In genomic region chr17:77327181-77327565, GRCh38 we compare ENCODE assay signal across 1 cellular context.
TF ChIP-seq lines count a peak whose summit lies in the region.

No MANE protein-coding gene starts in this region.

TF ChIP-seq in HEK293T, 16 proteins besides CTCF, POLR2A, EP300 and RAD21 (continued from another document):
- no peak for TF ChIP-seq SUZ12 (IDR thresholded peaks at IDR 0.05)
- no peak for TF ChIP-seq ELF4 (IDR thresholded peaks at IDR 0.05)
- no peak for TF ChIP-seq FOXA1 (IDR thresholded peaks at IDR 0.05)
- no peak for TF ChIP-seq SP1 (IDR thresholded peaks at IDR 0.05)
- TF ChIP-seq ARNT (IDR thresholded peaks at IDR 0.05) = no peak
- TF ChIP-seq CTBP1 (IDR thresholded peaks at IDR 0.05; ENCODE audit: borderline replicate concordance) = no peak
- no peak for TF ChIP-seq LEF1 (IDR thresholded peaks at IDR 0.05; ENCODE audit: borderline replicate concordance)
